Comparison of ENCODE assay signal across 7 cellular contexts in the genomic region with DNA sequence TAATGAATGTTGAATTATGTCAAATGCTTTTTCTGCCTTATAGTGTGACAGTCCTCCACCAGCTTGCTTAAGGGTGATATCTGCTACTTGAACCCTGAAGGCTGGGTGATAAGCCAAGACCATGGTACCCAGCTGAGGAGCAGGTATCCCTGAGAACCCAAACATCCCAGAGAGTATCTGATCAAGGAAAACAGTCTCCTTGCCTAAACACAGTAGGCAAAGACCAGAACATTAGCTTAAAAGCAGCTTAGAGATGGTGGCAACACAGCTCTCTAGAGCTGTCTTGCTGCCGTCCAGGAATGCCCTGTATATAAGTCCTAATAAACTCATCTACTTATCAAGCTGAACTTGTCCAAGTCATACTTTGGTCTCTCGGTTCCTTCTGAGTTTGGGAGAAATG.
"Had no signal": no experiment of that assay in that cellular context is flagged by ENCODE, and none has a peak within 500 bp of the region (broad histone marks: within the 10 kb centered on the region; RNA-seq: fewer than 3 reads in every experiment).

No MANE protein-coding gene starts in this region.

- DNase-seq: IMR-90, KBM-7, KG1 had no signal

- H3K9ac ChIP-seq: KMS-11 had no signal

- ATAC-seq: HepG2 had no signal

- FAIRE-seq: HepG2, HTR-8/SVneo had no signal

- H3K27ac ChIP-seq: HL-60, KMS-11 had no signal
